8 cellular contexts compared by ENCODE assay signal in genomic region chr3:142993958-142994442, GRCh38. TPM values are rescaled to one million over a fixed set of nuclear protein-coding genes. Genes with fewer than 3 reads are reported as not detected.
A peak's percentile ranks its signal among the peaks of the same experiment; 100 is the strongest.
DNase-seq lines count a peak whose midpoint lies in the region; ATAC-seq, FAIRE-seq and TF ChIP-seq lines count a peak whose summit lies in the region.

No MANE protein-coding gene starts in this region.

- no TSS peak for BruUV-seq in K562 (replicated peaks; lab: Mats Ljungman, UMichigan)

- FAIRE-seq in K562 (lab: Jason Lieb, UNC), result peak; percentile 90

- TF ChIP-seq RAD21 in K562 (CRISPR knock-in tag; conservative IDR thresholded peaks at IDR 0.05 in 1 of 2, IDR thresholded peaks at IDR 0.05 in 1 of 2), result peak; percentile 74 to 87

- H3K27ac ChIP-seq in K562 (ENCODE audit: extremely low read depth, low read depth, low read length), result no peak overlapping the region

- H4K20me1 ChIP-seq in K562 (replicated peaks; ENCODE audit: control insufficient read depth, insufficient read depth, low read length), result no peaks in the 10 kb centered on the region

- peak; percentile 73 to 88 (median 74) for TF ChIP-seq CTCF in K562 (IDR thresholded peaks at IDR 0.05 in 2 of 3, conservative IDR thresholded peaks at IDR 0.05 in 1 of 3; ENCODE audit: insufficient read depth in 2 of 3, low read depth in 1 of 3, low read length in 3 of 3)

- H3K4me3 ChIP-seq in K562, result no peak overlapping the region

- no peaks in the 10 kb centered on the region for H3K9me1 ChIP-seq in K562 (ENCODE audit: control insufficient read depth, insufficient read depth, low read length)

- DNase-seq in GM03348 (ENCODE audit: low spot score) (peak; percentile 73), NCI-H187 treated with DMSO at 0.1 percent for 48 hours (lab: John Stamatoyannopoulos, UW) (peak; percentile 11), T1000 (lab: John Stamatoyannopoulos, UW) (peak; percentile 17), K562 (ENCODE audit: extremely low read depth in 1 of 4, low spot score in 3 of 4) (peak; percentile 55 to 85 (median 63)), islet precursor cell (peak; percentile 67)
- peak; percentile 35 for DNase-seq in stimulated activated CD4-positive, alpha-beta T cell treated with anti-CD3 and anti-CD28 coated beads, Interleukin-2, amount 100 ng/mL, for 4 hours (ENCODE audit: low read depth)

- no peaks in the 10 kb centered on the region for H3K27me3 ChIP-seq in K562 (ENCODE audit: control insufficient read depth in 2 of 2, insufficient read depth in 2 of 2, low read length in 2 of 2)

- in situ Hi-C loops in K562 (cut with MboI), result loop anchor here (5.0 kb wide), 2 partner anchors 172 to 407 kb away; no protein-coding TSS in a partner anchor

- no peak for TF ChIP-seq EP300 in K562 (IDR thresholded peaks at IDR 0.05; ENCODE audit: low read length)

- 21% methylated on average over 4 of the region's 4 CpGs for WGBS in K562 (ENCODE audit: insufficient coverage, low coverage, missing lambda C conversion rate)

- H3K4me2 ChIP-seq in K562 (ENCODE audit: insufficient read depth, low read length), result no peak overlapping the region

- no peak for TF ChIP-seq POLR2A in K562 (conservative IDR thresholded peaks at IDR 0.05)

- intact Hi-C loops in K562 (cut with micrococcal nuclease), result loop anchor here (1.0 to 10.0 kb wide), 6 partner anchors 65 to 972 kb away; partner anchors contain the start of gene XRN1

- H3K4me1 ChIP-seq in K562 (replicated peaks in 1 of 2; ENCODE audit: control insufficient read depth in 2 of 2, insufficient read depth in 2 of 2, low read length in 2 of 2), result peaks cover 8 to 22% of the 10 kb centered on the region in 2 experiments; a peak in 3 of 5 replicates

- H3K36me3 ChIP-seq in K562 (ENCODE audit: control insufficient read depth, insufficient read depth, low read length), result no peaks in the 10 kb centered on the region

- CTCF ChIA-PET in K562 (lab: Yijun Ruan, JAX; ENCODE audit: low intra/inter-chr PET ratio), result interaction anchor here (0.6 to 2.9 kb wide), 8 partner anchors 18 to 868 kb away, joined by 3 to 20 read pairs (median 4); no protein-coding TSS in a partner anchor

- POLR2A ChIA-PET in K562 (lab: Yijun Ruan, JAX), result no interaction called here

- ATAC-seq in HG02852 (IDR thresholded peaks at IDR 0.05; ENCODE audit: unreplicated experiment) (peak; percentile 59), K562 (peak; percentile 74), GM21825 (IDR thresholded peaks at IDR 0.05; ENCODE audit: unreplicated experiment) (no peak)

- peak overlapping the region; percentile 1; the same call in 1 of the 2 replicates for H2AFZ ChIP-seq in K562 (ENCODE audit: low read depth, low read length)

- no peaks in the 10 kb centered on the region for H3K9me3 ChIP-seq in K562 (replicated peaks; ENCODE audit: control insufficient read depth, insufficient read depth, low read depth, low read length)

- H3K9ac ChIP-seq in K562 (ENCODE audit: insufficient read depth in 1 of 2, low read depth in 2 of 2, low read length in 2 of 2), result no peak overlapping the region

- H3K79me2 ChIP-seq in K562 (ENCODE audit: control insufficient read depth, insufficient read depth, low read length), result peaks cover 1% of the 10 kb centered on the region; the same call in 1 of the 3 replicates

TF ChIP-seq in K562, 482 proteins besides CTCF, POLR2A, EP300 and RAD21 (continues in another document):
- TF ChIP-seq CEBPB (tag; IDR thresholded peaks at IDR 0.05) (peak; percentile 91), SETDB1 (IDR thresholded peaks at IDR 0.05; ENCODE audit: low read length) (no peak), EGR1 (conservative IDR thresholded peaks at IDR 0.05) (0 out of 2 replicates have a peak, but pooled peaks have one; percentile 18), FOXK2 (conservative IDR thresholded peaks at IDR 0.05 in 1 of 2, IDR thresholded peaks at IDR 0.05 in 1 of 2; ENCODE audit: low read depth in 2 of 2) (0 out of 4 replicates have a peak, but pooled peaks have one; percentile 22 to 27), ARID2 (IDR thresholded peaks at IDR 0.05) (peak; percentile 84), MEIS2 (IDR thresholded peaks at IDR 0.05; ENCODE audit: partially characterized antibody) (no peak), ZNF449 (CRISPR knock-in tag; IDR thresholded peaks at IDR 0.05) (no peak), STAG1 (CRISPR knock-in tag; IDR thresholded peaks at IDR 0.05; ENCODE audit: borderline replicate concordance) (peak; percentile 71; the same call in 1 of the 2 replicates), KLF16 (IDR thresholded peaks at IDR 0.05) (0 out of 2 replicates have a peak, but pooled peaks have one; percentile 12)
- TF ChIP-seq, protein P1, sequence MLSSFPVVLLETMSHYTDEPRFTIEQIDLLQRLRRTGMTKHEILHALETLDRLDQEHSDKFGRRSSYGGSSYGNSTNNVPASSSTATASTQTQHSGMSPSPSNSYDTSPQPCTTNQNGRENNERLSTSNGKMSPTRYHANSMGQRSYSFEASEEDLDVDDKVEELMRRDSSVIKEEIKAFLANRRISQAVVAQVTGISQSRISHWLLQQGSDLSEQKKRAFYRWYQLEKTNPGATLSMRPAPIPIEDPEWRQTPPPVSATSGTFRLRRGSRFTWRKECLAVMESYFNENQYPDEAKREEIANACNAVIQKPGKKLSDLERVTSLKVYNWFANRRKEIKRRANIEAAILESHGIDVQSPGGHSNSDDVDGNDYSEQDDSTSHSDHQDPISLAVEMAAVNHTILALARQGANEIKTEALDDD (IDR thresholded peaks at IDR 0.05), result no peak
- TF ChIP-seq, protein P2, sequence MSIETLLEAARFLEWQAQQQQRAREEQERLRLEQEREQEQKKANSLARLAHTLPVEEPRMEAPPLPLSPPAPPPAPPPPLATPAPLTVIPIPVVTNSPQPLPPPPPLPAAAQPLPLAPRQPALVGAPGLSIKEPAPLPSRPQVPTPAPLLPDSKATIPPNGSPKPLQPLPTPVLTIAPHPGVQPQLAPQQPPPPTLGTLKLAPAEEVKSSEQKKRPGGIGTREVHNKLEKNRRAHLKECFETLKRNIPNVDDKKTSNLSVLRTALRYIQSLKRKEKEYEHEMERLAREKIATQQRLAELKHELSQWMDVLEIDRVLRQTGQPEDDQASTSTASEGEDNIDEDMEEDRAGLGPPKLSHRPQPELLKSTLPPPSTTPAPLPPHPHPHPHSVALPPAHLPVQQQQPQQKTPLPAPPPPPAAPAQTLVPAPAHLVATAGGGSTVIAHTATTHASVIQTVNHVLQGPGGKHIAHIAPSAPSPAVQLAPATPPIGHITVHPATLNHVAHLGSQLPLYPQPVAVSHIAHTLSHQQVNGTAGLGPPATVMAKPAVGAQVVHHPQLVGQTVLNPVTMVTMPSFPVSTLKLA (conservative IDR thresholded peaks at IDR 0.05), result 0 out of 4 replicates have a peak, but pooled peaks of 1 of the 2 experiments have one; percentile 38

RNA-seq across cellular contexts. Expression of gene U2SURP, which starts 7.4 kb away (rescaled TPM):
- 224 and 739 TPM in 2 replicates for total RNA-seq in K562 (2011; cell fraction: chromatin; rRNA removed; ENCODE audit: low replicate concordance)
- total RNA-seq in K562 (2011; cell fraction: nucleolus; rRNA removed), result 79.4 and 92.0 TPM in 2 replicates
- total RNA-seq in K562 (2011; cell fraction: nucleoplasm; rRNA removed), result 184 and 255 TPM in 2 replicates
- total RNA-seq in K562 (2014; rRNA removed) (116 and 128 TPM in 2 replicates), K562 (2014; rRNA removed; fragmentation: Illumina TruSeq; extraction: Trizol) (280 and 375 TPM in 2 replicates), K562 (2015; rRNA removed; fragmentation: Illumina TruSeq; extraction: Trizol) (193 and 205 TPM in 2 replicates), K562 (2021) (198 and 199 TPM in 2 replicates)
- polyA plus RNA-seq in K562 (2011; rRNA removed) (108 and 140 TPM in 2 replicates), K562 (2014; fragmentation: Illumina TruSeq; extraction: Trizol) (174 and 178 TPM in 2 replicates), K562 (2014; fragmentation: Nextera tagmentation; extraction: Ambion mirVana) (100 to 1,000 TPM; 191 to 322 TPM), K562 (2014; rRNA removed) (97.8 and 140 TPM in 2 replicates)
- polyA plus RNA-seq in K562 (2011; cell fraction: cytosol; rRNA removed), result 8.8 and 22.2 TPM in 2 replicates
- polyA plus RNA-seq in K562 (2011; cell fraction: nucleus; rRNA removed), result 182 and 207 TPM in 2 replicates
- polyA plus RNA-seq in K562 (2012), result 66.4 and 103 TPM in 2 replicates
- polyA minus RNA-seq in K562 (2011; rRNA and poly(A)+ RNA removed), result 269 and 309 TPM in 2 replicates
- 56.3 and 70.0 TPM in 2 replicates for polyA minus RNA-seq in K562 (2011; cell fraction: cytosol; rRNA and poly(A)+ RNA removed)
- polyA minus RNA-seq in K562 (2011; cell fraction: nucleus; rRNA and poly(A)+ RNA removed), result 193 and 346 TPM in 2 replicates

RNA-seq across cellular contexts. Expression of gene PAQR9, which starts 30.5 kb away (rescaled TPM):
- total RNA-seq in K562 (2011; cell fraction: chromatin; rRNA removed; ENCODE audit: low replicate concordance), result 0.53 and 1.0 TPM in 2 replicates
- 1.4 and 2.0 TPM in 2 replicates for total RNA-seq in K562 (2011; cell fraction: nucleolus; rRNA removed)
- total RNA-seq in K562 (2011; cell fraction: nucleoplasm; rRNA removed), result 0.92 and 1.8 TPM in 2 replicates
- total RNA-seq in K562 (2014; rRNA removed) (0.27 and 0.29 TPM in 2 replicates), K562 (2014; rRNA removed; fragmentation: Illumina TruSeq; extraction: Trizol) (0.07 and 0.16 TPM in 2 replicates), K562 (2015; rRNA removed; fragmentation: Illumina TruSeq; extraction: Trizol) (0.04 TPM in 1 of 2 replicates, not detected in the other), K562 (2021) (0.40 and 0.58 TPM in 2 replicates)
- polyA plus RNA-seq in K562 (2011; rRNA removed) (0.12 and 0.39 TPM in 2 replicates), K562 (2014; fragmentation: Illumina TruSeq; extraction: Trizol) (0.21 and 0.22 TPM in 2 replicates), K562 (2014; fragmentation: Nextera tagmentation; extraction: Ambion mirVana) (under 1 TPM; 0.08 to 0.13 TPM), K562 (2014; rRNA removed) (0.33 and 0.47 TPM in 2 replicates)
- 0.12 and 1.3 TPM in 2 replicates for polyA plus RNA-seq in K562 (2011; cell fraction: cytosol; rRNA removed)
- 0.20 and 1.0 TPM in 2 replicates for polyA plus RNA-seq in K562 (2011; cell fraction: nucleus; rRNA removed)
- polyA plus RNA-seq in K562 (2012), result 0.11 and 0.31 TPM in 2 replicates
- polyA minus RNA-seq in K562 (2011; rRNA and poly(A)+ RNA removed), result 0.18 and 0.39 TPM in 2 replicates
- not detected in 2 replicates for polyA minus RNA-seq in K562 (2011; cell fraction: cytosol; rRNA and poly(A)+ RNA removed)
- 0.27 and 0.56 TPM in 2 replicates for polyA minus RNA-seq in K562 (2011; cell fraction: nucleus; rRNA and poly(A)+ RNA removed)

Comparison
In these comparisons a context has a peak if more than half of its experiments do, and no peak if none do; other contexts are left out.
1. DNase-seq: peak in every context shown above with its lines; median percentile 73 in GM03348; 67 in islet precursor cell; 63 in K562; 35 in stimulated activated CD4-positive, alpha-beta T cell treated with anti-CD3 and anti-CD28 coated beads, Interleukin-2, amount 100 ng/mL, for 4 hours; 17 in T1000; 11 in NCI-H187 treated with DMSO at 0.1 percent for 48 hours.